14 cellular contexts compared by ENCODE assay signal in genomic region chr3:72189344-72189743, GRCh38.
"Had no signal": no experiment of that assay in that cellular context is flagged by ENCODE, and none has a peak within 500 bp of the region (broad histone marks: within the 10 kb centered on the region; RNA-seq: fewer than 3 reads in every experiment).

No MANE protein-coding gene starts in this region.

- H3K36me3 ChIP-seq: ascending aorta, breast epithelium had no signal

- DNase-seq: activated CD4-positive, CD25-positive, alpha-beta regulatory T cell treated with anti-CD3 and anti-CD28 coated beads, Interleukin-2, amount 50 U/mL, for 72 hours; activated naive CD4-positive, alpha-beta T cell treated with Interleukin-2 at 50 U/mL for 16 hours; islet precursor cell; natural killer cell; stimulated activated CD4-positive, alpha-beta T cell treated with anti-CD3 and anti-CD28 coated beads, Interleukin-2, amount 100 ng/mL, for 48 hours; SW 1271; trophoblast cell had no signal

- H3K27ac ChIP-seq: ascending aorta, breast epithelium, hepatocyte had no signal

- H3K27ac Mint-ChIP-seq: memory B cell; natural killer cell; stimulated activated memory B cell treated with anti-CD40 and anti-IgM and Interleukin-4, amounts not matched to agents 10 μg/mL and 1 μg/mL and 100 μg/mL, for 72 hours had no signal

- H2AFZ ChIP-seq: hepatocyte had no signal

- H3K9me3 Mint-ChIP-seq: memory B cell; natural killer cell; stimulated activated memory B cell treated with anti-CD40 and anti-IgM and Interleukin-4, amounts not matched to agents 10 μg/mL and 1 μg/mL and 100 μg/mL, for 72 hours had no signal

- H3K27me3 ChIP-seq: ascending aorta, breast epithelium, hepatocyte had no signal

- FAIRE-seq: endometrium had no signal

- H3K4me1 ChIP-seq: breast epithelium had no signal

- H3K4me3 Mint-ChIP-seq: memory B cell; natural killer cell; stimulated activated memory B cell treated with anti-CD40 and anti-IgM and Interleukin-4, amounts not matched to agents 10 μg/mL and 1 μg/mL and 100 μg/mL, for 72 hours had no signal

- H3K4me2 ChIP-seq: hepatocyte had no signal

- H3K4me3 ChIP-seq: ascending aorta, breast epithelium, hepatocyte had no signal

- ATAC-seq: esophagus mucosa; natural killer cell; stimulated activated memory B cell treated with anti-CD40 and anti-IgM and Interleukin-4, amounts not matched to agents 10 μg/mL and 1 μg/mL and 100 μg/mL, for 72 hours had no signal

- H3K79me2 ChIP-seq: hepatocyte had no signal

- H3K36me3 Mint-ChIP-seq: memory B cell, natural killer cell had no signal

- H3K4me1 Mint-ChIP-seq: natural killer cell had no signal
